ENCODE assay signal across 1 cellular context in the genomic region with DNA sequence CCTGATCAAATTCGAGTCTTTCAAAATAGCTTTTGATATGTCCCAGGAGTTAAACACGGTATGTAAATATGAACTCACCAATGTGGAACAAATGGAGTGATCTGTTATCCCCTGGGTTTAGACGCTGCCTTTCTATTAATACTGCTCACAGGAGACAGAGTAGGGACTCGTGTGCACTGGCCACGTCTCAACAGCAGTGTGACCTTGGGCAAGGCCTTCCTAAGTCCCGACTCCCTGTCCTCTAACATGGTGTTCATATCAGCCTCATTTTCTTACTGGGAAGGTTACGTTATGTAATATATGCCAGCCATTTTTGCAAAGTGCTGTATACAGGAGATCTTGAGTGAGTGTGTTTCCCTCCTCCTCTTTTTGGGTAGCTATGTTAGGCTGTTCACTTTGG.
TF ChIP-seq lines count a peak whose summit lies in the region.

No MANE protein-coding gene starts in this region.

TF ChIP-seq in HepG2, 621 proteins besides CTCF, POLR2A, EP300 and RAD21:
- TF ChIP-seq KAT2B (IDR thresholded peaks at IDR 0.05; ENCODE audit: borderline replicate concordance, low read depth, low read length) (no peak), PHF8 (CRISPR knock-in tag; IDR thresholded peaks at IDR 0.05) (no peak), RBM22 (optimal IDR thresholded peaks at IDR 0.05; ENCODE audit: low read length) (no peak), ZNF331 (CRISPR knock-in tag; IDR thresholded peaks at IDR 0.05) (peak; percentile 16; the same call in 1 of the 2 replicates), HOXA3 (CRISPR knock-in tag; IDR thresholded peaks at IDR 0.05) (peak; percentile 36; the same call in 1 of the 2 replicates), FOXA1 (IDR thresholded peaks at IDR 0.05) (no peak), FOXA1 (CRISPR knock-in tag; IDR thresholded peaks at IDR 0.05) (0 out of 2 replicates have a peak, but pooled peaks have one; percentile 25), BCL6 (CRISPR knock-in tag; IDR thresholded peaks at IDR 0.05) (0 out of 2 replicates have a peak, but pooled peaks have one; percentile 10), ZNF547 (CRISPR knock-in tag; IDR thresholded peaks at IDR 0.05) (no peak), YY1 (IDR thresholded peaks at IDR 0.05; ENCODE audit: insufficient read depth, insufficient replicate concordance, low read depth, low read length) (peak; percentile 15), GABPA (IDR thresholded peaks at IDR 0.05; ENCODE audit: low read depth, low read length) (no peak), GABPA (CRISPR knock-in tag; IDR thresholded peaks at IDR 0.05; ENCODE audit: low read depth) (peak; percentile 45; the same call in 1 of the 2 replicates), SAP130 (CRISPR knock-in tag; IDR thresholded peaks at IDR 0.05; ENCODE audit: low read depth) (peak; percentile 36; the same call in 1 of the 2 replicates), FOXA3 (CRISPR knock-in tag; IDR thresholded peaks at IDR 0.05) (peak; percentile 28; the same call in 1 of the 2 replicates)
- TF ChIP-seq, protein P1, sequence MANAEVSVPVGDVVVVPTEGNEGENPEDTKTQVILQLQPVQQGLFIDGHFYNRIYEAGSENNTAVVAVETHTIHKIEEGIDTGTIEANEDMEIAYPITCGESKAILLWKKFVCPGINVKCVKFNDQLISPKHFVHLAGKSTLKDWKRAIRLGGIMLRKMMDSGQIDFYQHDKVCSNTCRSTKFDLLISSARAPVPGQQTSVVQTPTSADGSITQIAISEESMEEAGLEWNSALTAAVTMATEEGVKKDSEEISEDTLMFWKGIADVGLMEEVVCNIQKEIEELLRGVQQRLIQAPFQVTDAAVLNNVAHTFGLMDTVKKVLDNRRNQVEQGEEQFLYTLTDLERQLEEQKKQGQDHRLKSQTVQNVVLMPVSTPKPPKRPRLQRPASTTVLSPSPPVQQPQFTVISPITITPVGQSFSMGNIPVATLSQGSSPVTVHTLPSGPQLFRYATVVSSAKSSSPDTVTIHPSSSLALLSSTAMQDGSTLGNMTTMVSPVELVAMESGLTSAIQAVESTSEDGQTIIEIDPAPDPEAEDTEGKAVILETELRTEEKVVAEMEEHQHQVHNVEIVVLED (CRISPR knock-in tag; IDR thresholded peaks at IDR 0.05; ENCODE audit: borderline replicate concordance) = no peak
